2 cellular contexts compared by ENCODE assay signal in the genomic region with DNA sequence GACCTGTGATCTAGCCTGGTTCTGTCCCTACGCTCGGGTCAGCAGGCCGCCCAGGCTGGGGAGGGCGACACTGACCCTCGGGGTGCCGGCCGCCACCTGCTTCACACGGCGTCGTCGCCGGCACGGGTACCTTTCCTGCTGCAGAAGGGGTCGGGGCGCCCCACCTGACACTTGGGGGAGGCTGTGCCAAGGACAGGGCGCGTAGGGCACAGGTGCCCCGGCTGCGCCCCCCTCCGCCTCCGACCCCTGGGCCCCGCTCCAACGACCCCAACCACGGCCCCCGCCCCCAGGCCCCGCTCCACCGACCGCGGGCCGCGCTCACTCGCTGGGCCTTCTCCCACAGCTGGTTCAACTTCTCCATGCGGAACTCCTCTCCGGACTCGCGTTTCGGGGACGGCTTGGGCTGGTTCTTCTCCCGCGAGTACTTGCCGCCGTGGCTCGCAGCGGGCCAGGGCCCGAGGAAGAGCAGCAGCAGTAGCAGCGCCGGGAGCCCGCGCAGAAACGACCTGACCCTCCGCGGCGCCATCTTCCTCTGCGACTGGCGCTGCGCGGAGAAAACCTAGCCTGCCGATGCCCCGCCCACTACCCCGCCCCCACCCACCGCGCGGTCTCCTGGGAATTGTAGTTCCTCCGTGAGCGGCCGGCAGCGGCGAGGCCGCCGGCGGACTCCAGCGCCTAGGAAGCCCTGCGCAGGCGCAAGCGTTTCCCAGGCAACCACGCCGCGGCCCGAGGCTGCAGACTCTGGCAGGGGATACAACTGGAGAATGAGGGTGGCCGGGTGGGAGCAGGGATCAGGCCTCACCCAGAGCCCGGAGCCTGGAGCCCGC.
A peak's percentile ranks its signal among the peaks of the same experiment; 100 is the strongest.
TF ChIP-seq lines count a peak whose summit lies in the region.

Gene LRPAP1 (minus strand): TSS at position 536 of the 827 bp plus-strand sequence. CDS start 10 bp downstream, at position 526.

TF ChIP-seq in A549, 52 proteins besides CTCF, POLR2A, EP300 and RAD21 (continued from another document):
- TF ChIP-seq USF2 (IDR thresholded peaks at IDR 0.05), result no peak
- no peak for TF ChIP-seq NR3C1 (IDR thresholded peaks at IDR 0.05)
- no peak for TF ChIP-seq RARB (CRISPR knock-in tag; IDR thresholded peaks at IDR 0.05)
- no peak for TF ChIP-seq RFX5 (IDR thresholded peaks at IDR 0.05)
- peak; percentile 89; the same call in 1 of the 3 replicates for TF ChIP-seq BCL3 (IDR thresholded peaks at IDR 0.05)
- no peak for TF ChIP-seq CBX8 (IDR thresholded peaks at IDR 0.05)

TF ChIP-seq in WTC11, 78 proteins besides CTCF, POLR2A, EP300 and RAD21 (continued from another document and continues in another):
- TF ChIP-seq ZMAT4 (CRISPR knock-in tag; IDR thresholded peaks at IDR 0.05) (peak; percentile 58; the same call in 1 of the 2 replicates), KAT7 (CRISPR knock-in tag; IDR thresholded peaks at IDR 0.05; ENCODE audit: borderline replicate concordance) (0 out of 2 replicates have a peak, but pooled peaks have one; percentile 15), ZNF317 (CRISPR knock-in tag; IDR thresholded peaks at IDR 0.05; ENCODE audit: borderline replicate concordance, low read depth) (no peak), ZNF423 (CRISPR knock-in tag; IDR thresholded peaks at IDR 0.05) (no peak), RELA (CRISPR knock-in tag; IDR thresholded peaks at IDR 0.05; ENCODE audit: borderline replicate concordance) (no peak), ATF1 (CRISPR knock-in tag; IDR thresholded peaks at IDR 0.05) (no peak), AFF4 (CRISPR knock-in tag; IDR thresholded peaks at IDR 0.05; ENCODE audit: borderline replicate concordance) (no peak), FOXK1 (CRISPR knock-in tag; IDR thresholded peaks at IDR 0.05) (0 out of 2 replicates have a peak, but pooled peaks have one; percentile 36), SP1 (CRISPR knock-in tag; conservative IDR thresholded peaks at IDR 0.05) (peak; percentile 88), USF1 (CRISPR knock-in tag; IDR thresholded peaks at IDR 0.05) (no peak), ARID4B (CRISPR knock-in tag; IDR thresholded peaks at IDR 0.05; ENCODE audit: borderline replicate concordance) (no peak), ATF2 (CRISPR knock-in tag; IDR thresholded peaks at IDR 0.05; ENCODE audit: borderline replicate concordance, low read depth) (no peak), RORB (CRISPR knock-in tag; IDR thresholded peaks at IDR 0.05) (no peak), ESRRA (CRISPR knock-in tag; IDR thresholded peaks at IDR 0.05; ENCODE audit: borderline replicate concordance) (0 out of 2 replicates have a peak, but pooled peaks have one; percentile 28), ZNF416 (CRISPR knock-in tag; IDR thresholded peaks at IDR 0.05) (peak; percentile 84), E2F4 (CRISPR knock-in tag; IDR thresholded peaks at IDR 0.05; ENCODE audit: borderline replicate concordance, low read depth) (0 out of 2 replicates have a peak, but pooled peaks have one; percentile 50), ZNF532 (CRISPR knock-in tag; IDR thresholded peaks at IDR 0.05; ENCODE audit: borderline replicate concordance) (no peak), ELF4 (CRISPR knock-in tag; IDR thresholded peaks at IDR 0.05; ENCODE audit: low read depth) (no peak), SOX15 (CRISPR knock-in tag; IDR thresholded peaks at IDR 0.05) (no peak), ATF6 (CRISPR knock-in tag; IDR thresholded peaks at IDR 0.05) (no peak)
- TF ChIP-seq, protein P1, sequence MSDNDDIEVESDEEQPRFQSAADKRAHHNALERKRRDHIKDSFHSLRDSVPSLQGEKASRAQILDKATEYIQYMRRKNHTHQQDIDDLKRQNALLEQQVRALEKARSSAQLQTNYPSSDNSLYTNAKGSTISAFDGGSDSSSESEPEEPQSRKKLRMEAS (CRISPR knock-in tag; IDR thresholded peaks at IDR 0.05), result peak; percentile 54; the same call in 1 of the 2 replicates
- TF ChIP-seq, protein P2, sequence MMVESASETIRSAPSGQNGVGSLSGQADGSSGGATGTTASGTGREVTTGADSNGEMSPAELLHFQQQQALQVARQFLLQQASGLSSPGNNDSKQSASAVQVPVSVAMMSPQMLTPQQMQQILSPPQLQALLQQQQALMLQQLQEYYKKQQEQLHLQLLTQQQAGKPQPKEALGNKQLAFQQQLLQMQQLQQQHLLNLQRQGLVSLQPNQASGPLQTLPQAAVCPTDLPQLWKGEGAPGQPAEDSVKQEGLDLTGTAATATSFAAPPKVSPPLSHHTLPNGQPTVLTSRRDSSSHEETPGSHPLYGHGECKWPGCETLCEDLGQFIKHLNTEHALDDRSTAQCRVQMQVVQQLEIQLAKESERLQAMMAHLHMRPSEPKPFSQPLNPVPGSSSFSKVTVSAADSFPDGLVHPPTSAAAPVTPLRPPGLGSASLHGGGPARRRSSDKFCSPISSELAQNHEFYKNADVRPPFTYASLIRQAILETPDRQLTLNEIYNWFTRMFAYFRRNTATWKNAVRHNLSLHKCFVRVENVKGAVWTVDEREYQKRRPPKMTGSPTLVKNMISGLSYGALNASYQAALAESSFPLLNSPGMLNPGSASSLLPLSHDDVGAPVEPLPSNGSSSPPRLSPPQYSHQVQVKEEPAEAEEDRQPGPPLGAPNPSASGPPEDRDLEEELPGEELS (CRISPR knock-in tag; IDR thresholded peaks at IDR 0.05), result no peak
